In genomic region chr6:45200510-45200909, GRCh38 we compare ENCODE assay signal across 23 cellular contexts.
DNase-seq lines count a peak whose midpoint lies in the region; ATAC-seq and FAIRE-seq lines count a peak whose summit lies in the region.
"Had no signal": no experiment of that assay in that cellular context is flagged by ENCODE, and none has a peak within 500 bp of the region (broad histone marks: within the 10 kb centered on the region; RNA-seq: fewer than 3 reads in every experiment).

No MANE protein-coding gene starts in this region.

- no peak overlapping the region for H3K4me3 ChIP-seq in small intestine (ENCODE audit: low read depth in 1 of 2, low read length in 2 of 2)
- H3K4me3 ChIP-seq: BLaER1 treated with 17β-estradiol and CSF1 and Interleukin-3, amounts not matched to agents 10 nM and 100 nM; Peyer's patch had no signal

- FAIRE-seq in small intestine (lab: Jason Lieb, UNC), result no peak
- FAIRE-seq: GM19239 had no signal

- H3K36me3 ChIP-seq in small intestine (ENCODE audit: control insufficient read depth in 2 of 2, insufficient read depth in 2 of 2, low read length in 2 of 2), result no peaks in the 10 kb centered on the region
- H3K36me3 ChIP-seq: BLaER1 treated with 17β-estradiol and CSF1 and Interleukin-3, amounts not matched to agents 10 nM and 100 nM; Peyer's patch had no signal

- no peak overlapping the region for H3K27ac ChIP-seq in small intestine (ENCODE audit: low read depth in 1 of 2, low read length in 1 of 2)
- H3K27ac ChIP-seq in caudate nucleus (ENCODE audit: low read depth, low read length), result no peak overlapping the region
- H3K27ac ChIP-seq: BLaER1 treated with 17β-estradiol and CSF1 and Interleukin-3, amounts not matched to agents 10 nM and 100 nM; Peyer's patch had no signal

- H3K4me1 ChIP-seq in small intestine (ENCODE audit: control insufficient read depth in 2 of 2, insufficient read depth in 1 of 2, low read depth in 1 of 2, low read length in 1 of 2), result no peaks in the 10 kb centered on the region
- H3K4me1 ChIP-seq: Peyer's patch had no signal

- intact Hi-C loops in left colon (cut with DNase I, micrococcal nuclease), result no loop called here

- DNase-seq in DMS53 (lab: John Stamatoyannopoulos, UW) (peak; percentile 42), DMS53 treated with DMSO at 0.1 percent for 48 hours (lab: John Stamatoyannopoulos, UW; ENCODE audit: unreplicated experiment) (no peak), LoVo (ENCODE audit: low spot score) (peak; percentile 18), left colon (no peak), small intestine (peak; percentile 28), AG08395 (ENCODE audit: low spot score) (no peak), caudate nucleus (lab: John Stamatoyannopoulos, UW) (no peak)
- DNase-seq: AML-193; CD4-positive, alpha-beta T cell; DMS79; IMR-90; KG1; NCI-H1092 treated with DMSO at 0.1 percent for 48 hours; NCI-H1436 treated with DMSO at 0.1 percent for 48 hours; NCI-H187 treated with DMSO at 0.1 percent for 48 hours; NCI-H2107; Peyer's patch; SIG-M5; SK-N-SH had no signal

- no peaks in the 10 kb centered on the region for H3K9me3 ChIP-seq in small intestine (ENCODE audit: control insufficient read depth, low read depth)
- H3K9me3 ChIP-seq: BLaER1 treated with 17β-estradiol and CSF1 and Interleukin-3, amounts not matched to agents 10 nM and 100 nM; Peyer's patch; SK-N-SH had no signal

- peak; percentile 34 for ATAC-seq in left colon
- ATAC-seq in HG02938 (IDR thresholded peaks at IDR 0.05; ENCODE audit: unreplicated experiment), result no peak
- ATAC-seq: HCT116 had no signal

- no peaks in the 10 kb centered on the region for H3K27me3 ChIP-seq in small intestine (ENCODE audit: control insufficient read depth in 2 of 2, insufficient read depth in 2 of 2, low read length in 2 of 2)
- H3K27me3 ChIP-seq: BLaER1 treated with 17β-estradiol and CSF1 and Interleukin-3, amounts not matched to agents 10 nM and 100 nM; Peyer's patch had no signal

Comparison
In these comparisons a context has a peak if more than half of its experiments do, and no peak if none do; other contexts are left out.
1. DNase-seq: peak in DMS53 (single experiment), LoVo (single experiment) and small intestine (single experiment); none in DMS53 treated with DMSO at 0.1 percent for 48 hours (single experiment), left colon (0 of 2), AG08395 (single experiment) and caudate nucleus (0 of 61).